ENCODE assay signal across 13 cellular contexts in the genomic region with DNA sequence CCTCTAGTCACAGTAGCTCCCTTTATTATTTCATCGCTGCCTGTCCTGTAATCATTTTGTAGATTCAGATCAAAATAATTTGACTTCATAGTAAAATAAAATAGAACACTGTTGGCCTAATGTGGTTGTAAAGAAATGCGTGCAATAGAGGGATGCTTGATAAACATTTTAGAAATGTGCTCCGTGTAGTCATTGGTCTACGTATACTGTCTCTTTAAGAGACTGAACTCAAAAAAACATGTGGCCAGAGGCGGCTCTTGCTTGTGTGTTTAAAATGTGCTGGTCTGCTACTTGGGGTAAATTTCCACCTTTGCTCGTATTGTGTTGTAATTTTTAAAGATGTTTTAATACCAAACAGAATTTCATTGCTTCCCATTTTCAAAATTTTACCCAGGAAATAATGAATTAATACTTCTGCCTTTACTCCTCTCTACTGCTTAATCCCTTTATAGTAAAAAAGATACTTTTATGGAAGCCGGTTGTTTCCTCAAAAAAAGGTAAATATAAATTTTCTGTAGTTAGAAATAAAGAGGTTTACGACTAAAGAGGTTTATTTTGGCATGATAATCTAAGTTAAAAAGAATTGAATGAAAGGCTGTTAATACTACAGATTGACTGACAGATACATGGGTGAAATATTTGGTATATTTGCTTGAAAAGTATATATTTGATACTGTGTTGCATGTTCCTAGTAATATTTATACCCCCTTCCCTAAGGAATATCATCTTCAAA. TPM values are rescaled to one million over a fixed set of nuclear protein-coding genes. Genes with fewer than 3 reads are reported as not detected.
DNase-seq lines count a peak whose midpoint lies in the region; ATAC-seq, FAIRE-seq and TF ChIP-seq lines count a peak whose summit lies in the region.
"Had no signal": no experiment of that assay in that cellular context is flagged by ENCODE, and none has a peak within 500 bp of the region (broad histone marks: within the 10 kb centered on the region; RNA-seq: fewer than 3 reads in every experiment).

No MANE protein-coding gene starts in this region.

- H3K27me3 ChIP-seq in GM23248 (replicated peaks; ENCODE audit: insufficient read depth) (peaks cover 52% of the 10 kb centered on the region), K562 (ENCODE audit: control insufficient read depth in 2 of 2, insufficient read depth in 2 of 2, low read length in 2 of 2) (no peaks in the 10 kb centered on the region), neuron (ENCODE audit: insufficient read depth, low read length) (no peaks in the 10 kb centered on the region)

- TF ChIP-seq CTCF in K562 (IDR thresholded peaks at IDR 0.05 in 2 of 3, conservative IDR thresholded peaks at IDR 0.05 in 1 of 3; ENCODE audit: insufficient read depth in 2 of 3, low read depth in 1 of 3, low read length in 3 of 3): no peak
- no peak for TF ChIP-seq CTCF in GM10266 (IDR thresholded peaks at IDR 0.05; ENCODE audit: control insufficient read depth, insufficient read depth, low read depth, missing control alignments)

- peak; percentile 48 for TF ChIP-seq POLR2A in K562 (conservative IDR thresholded peaks at IDR 0.05)

- H3K79me2 ChIP-seq in GM23248 (ENCODE audit: insufficient read depth) (no peaks in the 10 kb centered on the region), K562 (ENCODE audit: control insufficient read depth, insufficient read depth, low read length) (peaks cover 79% of the 10 kb centered on the region)

- no peaks in the 10 kb centered on the region for H3F3A ChIP-seq in GM23248 (ENCODE audit: insufficient read depth)

- WGBS in GM23248 (ENCODE audit: low coverage in 1 of 2, low lambda C conversion rate in 2 of 2, missing lambda C conversion rate in 2 of 2), 2 experiments: 22 to 26% methylated on average over 8 of the region's 8 CpGs
- WGBS in K562 (ENCODE audit: insufficient coverage, low coverage, missing lambda C conversion rate): under 1% methylated on average over 8 of the region's 8 CpGs

- TF ChIP-seq EP300 in K562 (IDR thresholded peaks at IDR 0.05; ENCODE audit: low read length): no peak

- H3K9me1 ChIP-seq in K562 (ENCODE audit: control insufficient read depth, insufficient read depth, low read length): no peaks in the 10 kb centered on the region

- H3K9ac ChIP-seq in GM23248 (no peak overlapping the region), K562 (ENCODE audit: insufficient read depth in 1 of 2, low read depth in 2 of 2, low read length in 2 of 2) (peak overlapping the region; percentile 53 to 97; a peak in 3 of 4 replicates)

- intact Hi-C loops in K562 (cut with micrococcal nuclease): loop anchor here (5.0 kb wide), 2 partner anchors 38 to 443 kb away; partner anchors contain the start of gene PREP

- BruUV-seq in K562 (replicated peaks; lab: Mats Ljungman, UMichigan): TSS peak; percentile 38

- H3K27ac ChIP-seq in GM23248 (no peak overlapping the region), K562 (ENCODE audit: extremely low read depth, low read depth, low read length) (peak overlapping the region; percentile 98)

- no peak overlapping the region for H3K4me2 ChIP-seq in GM23248 (ENCODE audit: unreplicated experiment)
- peak overlapping the region; percentile 83 for H3K4me2 ChIP-seq in K562 (ENCODE audit: insufficient read depth, low read length)

- in situ Hi-C loops in GM23248 (cut with MboI): no loop called here
- in situ Hi-C loops in K562 (cut with MboI): no loop called here

- H3K4me3 ChIP-seq in GM23248 (no peak overlapping the region), K562 (peak overlapping the region; percentile 56), neuron (ENCODE audit: low read length) (peak overlapping the region; percentile 100)

- H3K9me3 ChIP-seq in GM23248 (ENCODE audit: low read depth): no peaks in the 10 kb centered on the region
- no peaks in the 10 kb centered on the region for H3K9me3 ChIP-seq in K562 (replicated peaks; ENCODE audit: control insufficient read depth, insufficient read depth, low read depth, low read length)
- H3K9me3 ChIP-seq in neuron (ENCODE audit: low read length): no peaks in the 10 kb centered on the region

- H2AFZ ChIP-seq in GM23248: no peak overlapping the region
- peak overlapping the region; percentile 68 for H2AFZ ChIP-seq in K562 (ENCODE audit: low read depth, low read length)
- peak overlapping the region; percentile 51 for H2AFZ ChIP-seq in neuron (ENCODE audit: low read depth, low read length)

- peak; percentile 7 for DNase-seq in GM23248
- DNase-seq in NCI-H748 treated with DMSO at 0.1 percent for 48 hours (lab: John Stamatoyannopoulos, UW): peak; percentile 37
- DNase-seq in K562 (ENCODE audit: extremely low read depth in 1 of 4, low spot score in 3 of 4): peak; percentile 31 to 82 (median 38)
- DNase-seq in superior temporal gyrus (ENCODE audit: extremely low spot score): no peak
- DNase-seq in NCI-H510A (lab: John Stamatoyannopoulos, UW): no peak
- no peak for DNase-seq in GM10266 (ENCODE audit: extremely low spot score)
- DNase-seq: activated CD4-positive, alpha-beta memory T cell treated with anti-CD3 and anti-CD28 coated beads for 36 hours; CD8-positive, alpha-beta T cell; dermis blood vessel endothelial cell had no signal

- H3K9me2 ChIP-seq in GM23248 (ENCODE audit: insufficient read depth): no peaks in the 10 kb centered on the region

- ATAC-seq in K562: peak; percentile 70
- ATAC-seq in HG02852 (IDR thresholded peaks at IDR 0.05; ENCODE audit: unreplicated experiment): no peak
- ATAC-seq: CD8-positive, alpha-beta T cell had no signal

- H4K20me1 ChIP-seq in GM23248 (ENCODE audit: insufficient read depth) (no peaks in the 10 kb centered on the region), K562 (replicated peaks; ENCODE audit: control insufficient read depth, insufficient read depth, low read length) (no peaks in the 10 kb centered on the region)

- TF ChIP-seq RAD21 in K562 (CRISPR knock-in tag; conservative IDR thresholded peaks at IDR 0.05 in 1 of 2, IDR thresholded peaks at IDR 0.05 in 1 of 2): no peak

- no peaks in the 10 kb centered on the region for H3K36me3 ChIP-seq in GM23248 (ENCODE audit: low read depth)
- peaks cover 21% of the 10 kb centered on the region; the same call in 1 of the 3 replicates for H3K36me3 ChIP-seq in K562 (ENCODE audit: control insufficient read depth, insufficient read depth, low read length)
- H3K36me3 ChIP-seq in neuron (ENCODE audit: insufficient read depth, low read length): peaks cover 3% of the 10 kb centered on the region

- CTCF ChIA-PET in K562 (lab: Yijun Ruan, JAX; ENCODE audit: low intra/inter-chr PET ratio): no interaction called here

- FAIRE-seq in K562 (lab: Jason Lieb, UNC): peak; percentile 79

- no peaks in the 10 kb centered on the region for H3K4me1 ChIP-seq in GM23248 (ENCODE audit: insufficient read depth)
- no peaks in the 10 kb centered on the region for H3K4me1 ChIP-seq in K562 (replicated peaks in 1 of 2; ENCODE audit: control insufficient read depth in 2 of 2, insufficient read depth in 2 of 2, low read length in 2 of 2)
- peaks cover 35% of the 10 kb centered on the region for H3K4me1 ChIP-seq in neuron (ENCODE audit: insufficient read depth, low read length)

- POLR2A ChIA-PET in K562 (lab: Yijun Ruan, JAX): interaction anchor here (0.8 to 6.2 kb wide), 6 partner anchors 8 to 17 kb away, joined by 3 to 67 read pairs (median 4); no protein-coding TSS in a partner anchor

TF ChIP-seq in K562, 482 proteins besides CTCF, POLR2A, EP300 and RAD21 (continues in another document):
- TF ChIP-seq, protein P1, sequence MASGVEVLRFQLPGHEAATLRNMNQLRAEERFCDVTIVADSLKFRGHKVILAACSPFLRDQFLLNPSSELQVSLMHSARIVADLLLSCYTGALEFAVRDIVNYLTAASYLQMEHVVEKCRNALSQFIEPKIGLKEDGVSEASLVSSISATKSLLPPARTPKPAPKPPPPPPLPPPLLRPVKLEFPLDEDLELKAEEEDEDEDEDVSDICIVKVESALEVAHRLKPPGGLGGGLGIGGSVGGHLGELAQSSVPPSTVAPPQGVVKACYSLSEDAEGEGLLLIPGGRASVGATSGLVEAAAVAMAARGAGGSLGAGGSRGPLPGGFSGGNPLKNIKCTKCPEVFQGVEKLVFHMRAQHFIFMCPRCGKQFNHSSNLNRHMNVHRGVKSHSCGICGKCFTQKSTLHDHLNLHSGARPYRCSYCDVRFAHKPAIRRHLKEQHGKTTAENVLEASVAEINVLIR (CRISPR knock-in tag; IDR thresholded peaks at IDR 0.05): no peak
- TF ChIP-seq GABPA (tag; conservative IDR thresholded peaks at IDR 0.05; ENCODE audit: low read depth) (no peak), ETV5 (CRISPR knock-in tag; IDR thresholded peaks at IDR 0.05; ENCODE audit: low read depth) (no peak), E2F1 (CRISPR knock-in tag; IDR thresholded peaks at IDR 0.05) (no peak)

RNA-seq across cellular contexts. Expression of gene LIN28B, which starts 2.0 kb away (rescaled TPM):
- total RNA-seq in GM23248 (2014; rRNA removed; shearing (Covaris generic)): not detected in 2 replicates
- polyA plus RNA-seq in GM23248 (2016; fragmentation: Nextera tagmentation; extraction: Ambion mirVana) (0.04 TPM in 1 of 2 replicates, not detected in the other), K562 (2011; rRNA removed) (25.5 and 36.3 TPM in 2 replicates), K562 (2014; fragmentation: Illumina TruSeq; extraction: Trizol) (45.0 and 56.4 TPM in 2 replicates), K562 (2014; fragmentation: Nextera tagmentation; extraction: Ambion mirVana) (10 to 100 TPM; 20.9 to 29.9 TPM), K562 (2014; rRNA removed) (25.8 and 27.6 TPM in 2 replicates)
- total RNA-seq in K562 (2011; cell fraction: chromatin; rRNA removed; ENCODE audit: low replicate concordance): 5.2 and 15.0 TPM in 2 replicates
- total RNA-seq in K562 (2011; cell fraction: nucleolus; rRNA removed): 3.5 and 6.6 TPM in 2 replicates
- total RNA-seq in K562 (2011; cell fraction: nucleoplasm; rRNA removed): 10.7 and 20.8 TPM in 2 replicates
- total RNA-seq in K562 (2014; rRNA removed) (42.1 and 42.8 TPM in 2 replicates), K562 (2014; rRNA removed; fragmentation: Illumina TruSeq; extraction: Trizol) (77.3 and 85.4 TPM in 2 replicates), K562 (2015; rRNA removed; fragmentation: Illumina TruSeq; extraction: Trizol) (70.4 and 77.0 TPM in 2 replicates), K562 (2021) (50.5 and 52.7 TPM in 2 replicates)
- polyA plus RNA-seq in K562 (2011; cell fraction: cytosol; rRNA removed): 7.4 and 15.1 TPM in 2 replicates
- 7.3 and 10.4 TPM in 2 replicates for polyA plus RNA-seq in K562 (2011; cell fraction: nucleus; rRNA removed)
- 25.1 and 34.8 TPM in 2 replicates for polyA plus RNA-seq in K562 (2012)
- polyA minus RNA-seq in K562 (2011; rRNA and poly(A)+ RNA removed): 51.8 and 54.2 TPM in 2 replicates
- polyA minus RNA-seq in K562 (2011; cell fraction: cytosol; rRNA and poly(A)+ RNA removed): 20.6 and 29.0 TPM in 2 replicates
- 6.1 and 12.8 TPM in 2 replicates for polyA minus RNA-seq in K562 (2011; cell fraction: nucleus; rRNA and poly(A)+ RNA removed)
- total RNA-seq: activated CD4-positive, alpha-beta memory T cell treated with anti-CD3 and anti-CD28 coated beads for 36 hours; CD8-positive, alpha-beta T cell; dermis blood vessel endothelial cell; mononuclear cell had no signal
- polyA plus RNA-seq: urinary bladder had no signal

Comparison
In these comparisons a context has a peak if more than half of its experiments do, and no peak if none do; other contexts are left out.
1. DNase-seq: peak in GM23248 (single experiment), NCI-H748 treated with DMSO at 0.1 percent for 48 hours (single experiment) and K562 (4 of 4); none in superior temporal gyrus (single experiment), NCI-H510A (single experiment) and GM10266 (single experiment).